ENCODE assay signal across 1 cellular context in the genomic region with DNA sequence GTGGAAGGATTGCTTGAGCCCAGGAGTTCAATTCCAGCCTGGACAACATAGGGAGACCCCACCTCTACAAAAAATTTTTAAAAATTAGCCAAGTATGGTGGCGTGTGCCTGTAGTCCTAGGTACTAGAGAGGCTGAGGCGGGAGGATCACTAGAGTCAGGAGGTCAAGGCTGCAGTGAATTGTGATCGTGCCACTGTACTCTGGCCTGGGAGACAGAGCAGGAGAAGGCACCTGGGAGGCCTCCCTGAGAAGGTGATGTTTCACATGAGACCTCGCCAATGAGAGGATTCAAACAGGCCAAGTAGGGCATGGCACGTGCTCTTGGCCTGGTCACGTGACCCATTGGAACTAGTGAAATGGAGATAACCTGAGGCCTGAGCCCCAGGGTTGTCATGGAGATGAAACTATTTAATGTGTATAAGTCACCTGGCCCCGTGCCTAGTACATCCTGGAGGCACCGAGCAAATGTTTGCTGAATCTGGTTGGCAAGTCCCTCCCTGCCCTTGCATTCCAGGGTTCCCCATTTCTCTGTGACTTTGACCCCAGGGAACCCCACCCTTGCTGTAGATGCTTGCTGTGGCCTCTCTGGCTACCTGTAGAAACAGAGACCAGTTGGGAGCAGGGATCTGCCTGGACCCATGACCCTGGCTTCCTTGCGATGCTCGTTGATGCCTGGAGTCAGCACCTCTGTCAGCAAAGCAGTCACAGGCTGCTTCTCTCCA.
A peak's percentile ranks its signal among the peaks of the same experiment; 100 is the strongest.
TF ChIP-seq lines count a peak whose summit lies in the region.

No MANE protein-coding gene starts in this region.

TF ChIP-seq in HepG2, 621 proteins besides CTCF, POLR2A, EP300 and RAD21 (continued from another document and continues in another):
- TF ChIP-seq ZSCAN5A (CRISPR knock-in tag; IDR thresholded peaks at IDR 0.05; ENCODE audit: borderline replicate concordance) (peak; percentile 85), FLYWCH1 (CRISPR knock-in tag; IDR thresholded peaks at IDR 0.05) (no peak), ZNF207 (IDR thresholded peaks at IDR 0.05; ENCODE audit: borderline replicate concordance) (no peak), KLF6 (CRISPR knock-in tag; IDR thresholded peaks at IDR 0.05) (peak; percentile 90), ZNF782 (CRISPR knock-in tag; IDR thresholded peaks at IDR 0.05; ENCODE audit: borderline replicate concordance) (peak; percentile 97; the same call in 1 of the 2 replicates), BATF2 (CRISPR knock-in tag; IDR thresholded peaks at IDR 0.05) (no peak), BORCS8-MEF2B (CRISPR knock-in tag; IDR thresholded peaks at IDR 0.05) (peak; percentile 99), CENPT (CRISPR knock-in tag; IDR thresholded peaks at IDR 0.05; ENCODE audit: low read depth) (peak; percentile 69; the same call in 1 of the 2 replicates), SNRNP70 (IDR thresholded peaks at IDR 0.05; ENCODE audit: low read depth, low read length) (no peak), ZNF674 (CRISPR knock-in tag; IDR thresholded peaks at IDR 0.05; ENCODE audit: low read depth) (no peak), CSRNP1 (CRISPR knock-in tag; IDR thresholded peaks at IDR 0.05) (0 out of 2 replicates have a peak, but pooled peaks have one; percentile 76), ZNF781 (CRISPR knock-in tag; IDR thresholded peaks at IDR 0.05; ENCODE audit: borderline replicate concordance, not compliant biosample characterization) (peak; percentile 97), PAXIP1 (CRISPR knock-in tag; conservative IDR thresholded peaks at IDR 0.05) (peak; percentile 88), AFF4 (CRISPR knock-in tag; IDR thresholded peaks at IDR 0.05) (no peak), ZNF34 (CRISPR knock-in tag; IDR thresholded peaks at IDR 0.05; ENCODE audit: borderline replicate concordance) (no peak; the same call in 1 of the 2 replicates), ZNF44 (CRISPR knock-in tag; IDR thresholded peaks at IDR 0.05) (0 out of 2 replicates have a peak, but pooled peaks have one; percentile 82), BRF2 (CRISPR knock-in tag; IDR thresholded peaks at IDR 0.05) (peak; percentile 74), SALL1 (CRISPR knock-in tag; IDR thresholded peaks at IDR 0.05) (peak; percentile 98), CREM (IDR thresholded peaks at IDR 0.05) (peak; percentile 70; the same call in 1 of the 2 replicates), CREM (CRISPR knock-in tag; IDR thresholded peaks at IDR 0.05) (no peak), SRF (IDR thresholded peaks at IDR 0.05; ENCODE audit: low read depth, low read length) (peak; percentile 82), ZNF609 (CRISPR knock-in tag; IDR thresholded peaks at IDR 0.05; ENCODE audit: borderline replicate concordance) (peak; percentile 93), NKX3-1 (CRISPR knock-in tag; IDR thresholded peaks at IDR 0.05) (peak; percentile 90), TP53 (CRISPR knock-in tag; conservative IDR thresholded peaks at IDR 0.05) (peak; percentile 65; the same call in 1 of the 2 replicates), ZNF274 (CRISPR knock-in tag; IDR thresholded peaks at IDR 0.05) (peak; percentile 70; the same call in 1 of the 2 replicates), ZNF850 (CRISPR knock-in tag; conservative IDR thresholded peaks at IDR 0.05) (no peak), HES4 (CRISPR knock-in tag; IDR thresholded peaks at IDR 0.05; ENCODE audit: borderline replicate concordance) (no peak; the same call in 1 of the 2 replicates), MZF1 (CRISPR knock-in tag; IDR thresholded peaks at IDR 0.05; ENCODE audit: borderline replicate concordance) (no peak), SMAD1 (CRISPR knock-in tag; IDR thresholded peaks at IDR 0.05; ENCODE audit: borderline replicate concordance, low read depth) (peak; percentile 64), ZNF878 (CRISPR knock-in tag; IDR thresholded peaks at IDR 0.05) (peak; percentile 73; the same call in 1 of the 2 replicates)
- TF ChIP-seq, protein P1, sequence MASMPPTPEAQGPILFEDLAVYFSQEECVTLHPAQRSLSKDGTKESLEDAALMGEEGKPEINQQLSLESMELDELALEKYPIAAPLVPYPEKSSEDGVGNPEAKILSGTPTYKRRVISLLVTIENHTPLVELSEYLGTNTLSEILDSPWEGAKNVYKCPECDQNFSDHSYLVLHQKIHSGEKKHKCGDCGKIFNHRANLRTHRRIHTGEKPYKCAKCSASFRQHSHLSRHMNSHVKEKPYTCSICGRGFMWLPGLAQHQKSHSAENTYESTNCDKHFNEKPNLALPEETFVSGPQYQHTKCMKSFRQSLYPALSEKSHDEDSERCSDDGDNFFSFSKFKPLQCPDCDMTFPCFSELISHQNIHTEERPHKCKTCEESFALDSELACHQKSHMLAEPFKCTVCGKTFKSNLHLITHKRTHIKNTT (CRISPR knock-in tag; IDR thresholded peaks at IDR 0.05) = no peak
- TF ChIP-seq, protein P2, sequence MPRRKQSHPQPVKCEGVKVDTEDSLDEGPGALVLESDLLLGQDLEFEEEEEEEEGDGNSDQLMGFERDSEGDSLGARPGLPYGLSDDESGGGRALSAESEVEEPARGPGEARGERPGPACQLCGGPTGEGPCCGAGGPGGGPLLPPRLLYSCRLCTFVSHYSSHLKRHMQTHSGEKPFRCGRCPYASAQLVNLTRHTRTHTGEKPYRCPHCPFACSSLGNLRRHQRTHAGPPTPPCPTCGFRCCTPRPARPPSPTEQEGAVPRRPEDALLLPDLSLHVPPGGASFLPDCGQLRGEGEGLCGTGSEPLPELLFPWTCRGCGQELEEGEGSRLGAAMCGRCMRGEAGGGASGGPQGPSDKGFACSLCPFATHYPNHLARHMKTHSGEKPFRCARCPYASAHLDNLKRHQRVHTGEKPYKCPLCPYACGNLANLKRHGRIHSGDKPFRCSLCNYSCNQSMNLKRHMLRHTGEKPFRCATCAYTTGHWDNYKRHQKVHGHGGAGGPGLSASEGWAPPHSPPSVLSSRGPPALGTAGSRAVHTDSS (CRISPR knock-in tag; conservative IDR thresholded peaks at IDR 0.05) = no peak
- TF ChIP-seq, protein P3, sequence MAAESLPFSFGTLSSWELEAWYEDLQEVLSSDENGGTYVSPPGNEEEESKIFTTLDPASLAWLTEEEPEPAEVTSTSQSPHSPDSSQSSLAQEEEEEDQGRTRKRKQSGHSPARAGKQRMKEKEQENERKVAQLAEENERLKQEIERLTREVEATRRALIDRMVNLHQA (CRISPR knock-in tag; IDR thresholded peaks at IDR 0.05) = peak; percentile 81; the same call in 1 of the 2 replicates
